2 cellular contexts compared by ENCODE assay signal in genomic region chr7:72292118-72292517, GRCh38.
TF ChIP-seq lines count a peak whose summit lies in the region.

No MANE protein-coding gene starts in this region.

TF ChIP-seq in GM23338, 12 proteins besides CTCF, POLR2A, EP300 and RAD21 (continued from another document):
- no peak for TF ChIP-seq REST (IDR thresholded peaks at IDR 0.05; ENCODE audit: unreplicated experiment)
- TF ChIP-seq JUNB (IDR thresholded peaks at IDR 0.05; ENCODE audit: unreplicated experiment) = no peak
- no peak for TF ChIP-seq ETS1 (IDR thresholded peaks at IDR 0.05)
- TF ChIP-seq NANOG (IDR thresholded peaks at IDR 0.05; ENCODE audit: borderline replicate concordance) = no peak
- TF ChIP-seq CREB1 (CRISPR knock-in tag; IDR thresholded peaks at IDR 0.05; ENCODE audit: low read depth) = no peak
- TF ChIP-seq ZNF331 (CRISPR knock-in tag; IDR thresholded peaks at IDR 0.05; ENCODE audit: low read depth) = no peak
- TF ChIP-seq ZNF462 (CRISPR knock-in tag; IDR thresholded peaks at IDR 0.05) = no peak
- TF ChIP-seq POLR2AphosphoS5 (IDR thresholded peaks at IDR 0.05; ENCODE audit: low read depth) = no peak

TF ChIP-seq in K562, 482 proteins besides CTCF, POLR2A, EP300 and RAD21 (continued from another document):
- TF ChIP-seq MBD2 (IDR thresholded peaks at IDR 0.05; ENCODE audit: borderline replicate concordance, low read depth) = no peak
- TF ChIP-seq L3MBTL2 (IDR thresholded peaks at IDR 0.05) = no peak
- no peak for TF ChIP-seq GTF3C2 (IDR thresholded peaks at IDR 0.05; ENCODE audit: borderline replicate concordance, extremely low read depth, insufficient read length)
- TF ChIP-seq RUNX1 (IDR thresholded peaks at IDR 0.05; ENCODE audit: low read depth) = no peak
- no peak for TF ChIP-seq POU5F1 (IDR thresholded peaks at IDR 0.05; ENCODE audit: borderline replicate concordance, low read depth, low read length, partially characterized antibody)
- TF ChIP-seq U2AF1 (optimal IDR thresholded peaks at IDR 0.05; ENCODE audit: low read depth, low read length) = no peak
- no peak for TF ChIP-seq HDAC1 (IDR thresholded peaks at IDR 0.05)
- TF ChIP-seq SLC30A9 (CRISPR knock-in tag; IDR thresholded peaks at IDR 0.05) = no peak
- no peak for TF ChIP-seq ZNF282 (CRISPR knock-in tag; IDR thresholded peaks at IDR 0.05)
- no peak for TF ChIP-seq ZNF592 (IDR thresholded peaks at IDR 0.05)
- TF ChIP-seq MLLT1 (IDR thresholded peaks at IDR 0.05) = no peak
- TF ChIP-seq BRD4 (IDR thresholded peaks at IDR 0.05) = no peak
- TF ChIP-seq COPS2 (conservative IDR thresholded peaks at IDR 0.05) = no peak
- TF ChIP-seq GABPB2 (CRISPR knock-in tag; conservative IDR thresholded peaks at IDR 0.05) = no peak
- no peak for TF ChIP-seq GTF2E2 (tag; IDR thresholded peaks at IDR 0.05)
- no peak for TF ChIP-seq SRSF7 (optimal IDR thresholded peaks at IDR 0.05; ENCODE audit: low read depth, low read length)
